ENCODE assay signal across 21 cellular contexts in genomic region chr14:102377696-102378095, GRCh38. TPM values are rescaled to one million over a fixed set of nuclear protein-coding genes. Genes with fewer than 3 reads are reported as not detected.
DNase-seq lines count a peak whose midpoint lies in the region; ATAC-seq, FAIRE-seq and TF ChIP-seq lines count a peak whose summit lies in the region.
"Had no signal": no experiment of that assay in that cellular context is flagged by ENCODE, and none has a peak within 500 bp of the region (broad histone marks: within the 10 kb centered on the region; RNA-seq: fewer than 3 reads in every experiment).

No MANE protein-coding gene starts in this region.

- no peaks in the 10 kb centered on the region for H3K27me3 ChIP-seq in SK-N-SH (ENCODE audit: insufficient read depth)
- H3K27me3 ChIP-seq: BLaER1 had no signal

- H3K9me3 ChIP-seq in SK-N-SH, result no peaks in the 10 kb centered on the region
- no peaks in the 10 kb centered on the region for H3K9me3 ChIP-seq in T-helper 17 cell (ENCODE audit: control insufficient read depth, low read length, poor library complexity, severe bottlenecking)
- H3K9me3 ChIP-seq: BLaER1, Caco-2 had no signal

- POLR2A ChIA-PET in SK-N-SH (lab: Yijun Ruan, JAX), result no interaction called here

- TF ChIP-seq CTCF in SK-N-SH (IDR thresholded peaks at IDR 0.05), result no peak

- H3K27me3 Mint-ChIP-seq in T-helper 17 cell, result no peaks in the 10 kb centered on the region
- H3K27me3 Mint-ChIP-seq: B cell; CD4-positive, CD25-positive, alpha-beta regulatory T cell had no signal

- TF ChIP-seq POLR2A in H54 (IDR thresholded peaks at IDR 0.05; ENCODE audit: low read depth, low read length), result no peak

- FAIRE-seq in H54 (lab: Jason Lieb, UNC) (peak; percentile 83), urothelium cell line (lab: Jason Lieb, UNC) (no peak)
- FAIRE-seq: A204.1, G401.6, GM12892 had no signal

- no peaks in the 10 kb centered on the region for H3K9me2 ChIP-seq in SK-N-SH

- H3K4me1 ChIP-seq in SK-N-SH (ENCODE audit: control insufficient read depth in 1 of 2, insufficient read depth in 2 of 2, low read depth in 1 of 2, low read length in 1 of 2), result no peaks in the 10 kb centered on the region
- H3K4me1 ChIP-seq: BLaER1, Caco-2 had no signal

- peaks cover 13% of the 10 kb centered on the region; the same call in 1 of the 2 replicates for H3K79me2 ChIP-seq in SK-N-SH (ENCODE audit: insufficient read depth)

- DNase-seq in SK-N-SH (no peak), H54 (ENCODE audit: insufficient read length, low spot score) (no peak), T-helper 17 cell (no peak), urothelium cell line (ENCODE audit: low spot score) (no peak)
- DNase-seq: Caco-2; CD4-positive, CD25-positive, alpha-beta regulatory T cell; CD8-positive, alpha-beta T cell; DMS153; DND-41; GOT3; H7; HCEC 1CT had no signal

- H3K36me3 ChIP-seq in SK-N-SH (replicated peaks in 1 of 2; ENCODE audit: control insufficient read depth in 1 of 2, insufficient read depth in 2 of 2, low read length in 1 of 2), result peaks cover 9 to 16% of the 10 kb centered on the region in 2 experiments

- peaks cover 3% of the 10 kb centered on the region for H3K36me3 Mint-ChIP-seq in T-helper 17 cell (ENCODE audit: low read depth)

- H2AFZ ChIP-seq in SK-N-SH (ENCODE audit: low read depth), result no peak overlapping the region

- no peak for TF ChIP-seq RAD21 in SK-N-SH (IDR thresholded peaks at IDR 0.05; ENCODE audit: low read length)

- H3K4me3 Mint-ChIP-seq in T-helper 17 cell, result no peak overlapping the region
- H3K4me3 Mint-ChIP-seq: B cell; CD4-positive, CD25-positive, alpha-beta regulatory T cell; CD8-positive, alpha-beta T cell had no signal

- H3K4me2 ChIP-seq in SK-N-SH, result no peak overlapping the region
- H3K4me2 ChIP-seq: BLaER1 had no signal

- ATAC-seq in SK-N-SH treated with all-trans-retinoic acid at 6 μM for 48 hours, result no peak
- ATAC-seq in T-helper 17 cell, result no peak
- ATAC-seq in HG03097 (IDR thresholded peaks at IDR 0.05; ENCODE audit: low FRiP score, unreplicated experiment), result no peak
- ATAC-seq: CD8-positive, alpha-beta T cell had no signal

- no peaks in the 10 kb centered on the region for H3F3A ChIP-seq in SK-N-SH (replicated peaks; ENCODE audit: insufficient read depth)

- CTCF ChIA-PET in SK-N-SH (lab: Yijun Ruan, JAX), result interaction anchor here (1.8 kb wide), 1 partner anchor 15 kb away, joined by 4 read pairs; no protein-coding TSS in a partner anchor

- TF ChIP-seq EP300 in SK-N-SH (IDR thresholded peaks at IDR 0.05; ENCODE audit: borderline replicate concordance in 1 of 2, low read depth in 1 of 2, low read length in 1 of 2), result no peak

- H3K27ac ChIP-seq in SK-N-SH (ENCODE audit: low read depth in 2 of 2, low read length in 1 of 2), result no peak overlapping the region
- H3K27ac ChIP-seq: 22Rv1, BLaER1, C4-2B had no signal

- H3K9ac ChIP-seq in SK-N-SH, result no peak overlapping the region
- H3K9ac ChIP-seq: BLaER1 had no signal

- H3K4me1 Mint-ChIP-seq in T-helper 17 cell, result peaks cover 6% of the 10 kb centered on the region
- H3K4me1 Mint-ChIP-seq: B cell had no signal

- no peaks in the 10 kb centered on the region for H4K20me1 ChIP-seq in SK-N-SH (ENCODE audit: insufficient read depth)
- H4K20me1 ChIP-seq: BLaER1 had no signal

- H3K27ac Mint-ChIP-seq in T-helper 17 cell, result peak overlapping the region; percentile 37
- H3K27ac Mint-ChIP-seq: B cell; CD4-positive, CD25-positive, alpha-beta regulatory T cell; CD8-positive, alpha-beta T cell had no signal

- no peak overlapping the region for H3K4me3 ChIP-seq in SK-N-SH (ENCODE audit: low read depth in 2 of 2, low read length in 1 of 2)
- H3K4me3 ChIP-seq: BLaER1 had no signal

TF ChIP-seq in SK-N-SH, 30 proteins besides CTCF, POLR2A, EP300 and RAD21:
- TF ChIP-seq NFIC (IDR thresholded peaks at IDR 0.05; ENCODE audit: borderline replicate concordance) (peak; percentile 26; the same call in 1 of the 2 replicates), RXRA (IDR thresholded peaks at IDR 0.05; ENCODE audit: borderline replicate concordance, low read depth) (no peak)

TF ChIP-seq in SK-N-SH treated with all-trans-retinoic acid at 6 μM for 48 hours, 23 proteins besides CTCF, POLR2A, EP300 and RAD21:
- TF ChIP-seq PATZ1 (CRISPR knock-in tag; IDR thresholded peaks at IDR 0.05; ENCODE audit: borderline replicate concordance) (no peak), ZNF565 (CRISPR knock-in tag; conservative IDR thresholded peaks at IDR 0.05; ENCODE audit: low read depth) (no peak), BACH2 (CRISPR knock-in tag; IDR thresholded peaks at IDR 0.05; ENCODE audit: borderline replicate concordance) (no peak), SNAI2 (CRISPR knock-in tag; IDR thresholded peaks at IDR 0.05) (no peak), RARB (CRISPR knock-in tag; IDR thresholded peaks at IDR 0.05) (no peak)
- TF ChIP-seq, protein P1, sequence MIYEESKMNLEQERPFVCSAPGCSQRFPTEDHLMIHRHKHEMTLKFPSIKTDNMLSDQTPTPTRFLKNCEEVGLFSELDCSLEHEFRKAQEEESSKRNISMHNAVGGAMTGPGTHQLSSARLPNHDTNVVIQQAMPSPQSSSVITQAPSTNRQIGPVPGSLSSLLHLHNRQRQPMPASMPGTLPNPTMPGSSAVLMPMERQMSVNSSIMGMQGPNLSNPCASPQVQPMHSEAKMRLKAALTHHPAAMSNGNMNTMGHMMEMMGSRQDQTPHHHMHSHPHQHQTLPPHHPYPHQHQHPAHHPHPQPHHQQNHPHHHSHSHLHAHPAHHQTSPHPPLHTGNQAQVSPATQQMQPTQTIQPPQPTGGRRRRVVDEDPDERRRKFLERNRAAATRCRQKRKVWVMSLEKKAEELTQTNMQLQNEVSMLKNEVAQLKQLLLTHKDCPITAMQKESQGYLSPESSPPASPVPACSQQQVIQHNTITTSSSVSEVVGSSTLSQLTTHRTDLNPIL (CRISPR knock-in tag; IDR thresholded peaks at IDR 0.05; ENCODE audit: low read depth), result no peak
TF ChIP-seq in SK-N-SH treated with all-trans-retinoic acid at 6 μM for 48 hours: peak in this region for 0.

RNA-seq across cellular contexts. Expression of gene TECPR2, which starts 15.0 kb away (rescaled TPM):
- polyA plus RNA-seq in SK-N-SH (2012; rRNA removed), result 6.9 and 8.1 TPM in 2 replicates
- 4.9 and 6.1 TPM in 2 replicates for polyA plus RNA-seq in SK-N-SH (2012; cell fraction: cytosol; rRNA removed)
- 11.5 and 15.5 TPM in 2 replicates for polyA plus RNA-seq in SK-N-SH (2012; cell fraction: nucleus; rRNA removed)
- total RNA-seq in T-helper 17 cell, result 10 to 100 TPM in 1 of 2 donors, 1 to 10 TPM in 1; 8.4 to 16.6 TPM

RNA-seq across cellular contexts. Expression of gene CINP, which starts 15.0 kb away (rescaled TPM):
- polyA plus RNA-seq in SK-N-SH (2012; rRNA removed), result 50.4 and 59.3 TPM in 2 replicates
- 58.8 and 59.2 TPM in 2 replicates for polyA plus RNA-seq in SK-N-SH (2012; cell fraction: cytosol; rRNA removed)
- 29.1 and 36.3 TPM in 2 replicates for polyA plus RNA-seq in SK-N-SH (2012; cell fraction: nucleus; rRNA removed)
- 10 to 100 TPM; 17.1 to 21.3 TPM for total RNA-seq in T-helper 17 cell

RNA-seq across cellular contexts. Expression of gene ZNF839, which starts 58.1 kb away (rescaled TPM):
- polyA plus RNA-seq in SK-N-SH (2012; rRNA removed), result 15.4 and 19.4 TPM in 2 replicates
- polyA plus RNA-seq in SK-N-SH (2012; cell fraction: cytosol; rRNA removed), result 8.8 and 9.0 TPM in 2 replicates
- 66.8 and 82.7 TPM in 2 replicates for polyA plus RNA-seq in SK-N-SH (2012; cell fraction: nucleus; rRNA removed)
- total RNA-seq in T-helper 17 cell, result 10 to 100 TPM; 17.1 to 19.5 TPM
